Comparison of ENCODE assay signal across 8 cellular contexts in genomic region chr15:91022075-91022831, GRCh38. TPM values are rescaled to one million over a fixed set of nuclear protein-coding genes. Genes with fewer than 3 reads are reported as not detected.
DNase-seq lines count a peak whose midpoint lies in the region; ATAC-seq and TF ChIP-seq lines count a peak whose summit lies in the region.

Gene VPS33B (minus strand): TSS chr15:91022594. CDS start chr15:91022249, 345 bp downstream.

- DNase-seq in NCI-H187 (lab: John Stamatoyannopoulos, UW) (peak; percentile 60 to 76), ascending aorta (ENCODE audit: low spot score in 2 of 2) (peak; percentile 30 to 93), hepatic stellate cell (ENCODE audit: low spot score) (peak; percentile 78), aorta (peak; percentile 90 to 91)

- H3K36me3 ChIP-seq in ascending aorta (peaks cover 0 to 3% of the 10 kb centered on the region in 2 donors), rectal smooth muscle tissue (ENCODE audit: control insufficient read depth, insufficient read depth, low read length) (no peaks in the 10 kb centered on the region), aorta (ENCODE audit: control insufficient read depth in 1 of 2, insufficient read depth in 2 of 2, low read length in 1 of 2) (no peaks in the 10 kb centered on the region)

- H3K9ac ChIP-seq in rectal smooth muscle tissue (ENCODE audit: low read length), result peak within 1 kb of the TSS; percentile 43

- ATAC-seq in HG02885 (IDR thresholded peaks at IDR 0.05; ENCODE audit: poor library complexity, unreplicated experiment) (peak; percentile 74), aorta (ENCODE audit: low FRiP score) (peak; percentile 92)

- H3K4me3 ChIP-seq in GM12875 (ENCODE audit: low read depth, low read length) (peak within 1 kb of the TSS; percentile 94), ascending aorta (peak within 1 kb of the TSS; percentile 95 to 99), rectal smooth muscle tissue (ENCODE audit: low read length) (peak within 1 kb of the TSS; percentile 87), aorta (ENCODE audit: low read length in 2 of 2) (peak within 1 kb of the TSS; percentile 75 to 85)

- TF ChIP-seq CTCF in GM12875 (IDR thresholded peaks at IDR 0.05; ENCODE audit: borderline replicate concordance, insufficient read depth, low read depth, low read length) (no peak), ascending aorta (IDR thresholded peaks at IDR 0.05) (no peak)

- H3K9me3 ChIP-seq in ascending aorta (no peaks in the 10 kb centered on the region), aorta (ENCODE audit: control insufficient read depth, low read length) (no peaks in the 10 kb centered on the region)

- peak within 1 kb of the TSS; percentile 71 to 82 for H3K27ac ChIP-seq in ascending aorta
- H3K27ac ChIP-seq in rectal smooth muscle tissue (ENCODE audit: low read depth, low read length), result peak within 1 kb of the TSS; percentile 55
- no peak within 1 kb of the TSS for H3K27ac ChIP-seq in aorta (ENCODE audit: low read depth in 1 of 2, low read length in 2 of 2)

- intact Hi-C loops in T-helper 2 cell treated with Interferon-gamma antibody and Interleukin-4, amounts not matched to agents 100 ng/mL and 5 ng/mL, for 36 hours (cut with micrococcal nuclease), result loop anchor here (1.0 kb wide), 2 partner anchors 28 to 66 kb away; partner anchors contain the start of gene PRC1
- intact Hi-C loops in ascending aorta (cut with DNase I) (loop anchor here (1.0 to 2.0 kb wide), 2 partner anchors 28 to 67 kb away; partner anchors contain the start of genes PRC1 and RCCD1), aorta (cut with DNase I) (loop anchor here in 1 of 2 donors (10.0 kb wide), 1 partner anchor 67 kb away; the partner anchor contains the start of gene RCCD1)

- WGBS in aorta, 2 donors, result 0% methylated on average over 48 of the region's 48 CpGs

- no peaks in the 10 kb centered on the region for H3K27me3 ChIP-seq in ascending aorta
- no peaks in the 10 kb centered on the region for H3K27me3 ChIP-seq in rectal smooth muscle tissue (ENCODE audit: control insufficient read depth, insufficient read depth, low read length)
- no peaks in the 10 kb centered on the region for H3K27me3 ChIP-seq in aorta (ENCODE audit: control insufficient read depth in 1 of 2, insufficient read depth in 2 of 2, low read length in 1 of 2)

- H3K4me1 ChIP-seq in ascending aorta (peaks cover 0 to 8% of the 10 kb centered on the region in 2 donors), rectal smooth muscle tissue (ENCODE audit: control insufficient read depth, insufficient read depth, low read length) (peaks cover 6% of the 10 kb centered on the region), aorta (ENCODE audit: control insufficient read depth in 1 of 2, insufficient read depth in 2 of 2, low read length in 2 of 2) (no peaks in the 10 kb centered on the region)

RNA-seq across cellular contexts. Expression of gene VPS33B, which starts in this region (rescaled TPM):
- 19.5 and 22.7 TPM in 2 replicates for total RNA-seq in T-helper 2 cell treated with Interferon-gamma antibody and Interleukin-4, amounts not matched to agents 100 ng/mL and 5 ng/mL, for 36 hours
- total RNA-seq in ascending aorta (0.53 TPM), aorta (10 to 100 TPM; 13.4 to 14.3 TPM)
- polyA plus RNA-seq in aorta, result 10 to 100 TPM in 1 of 2 donors, 1 to 10 TPM in 1; 4.8 to 14.8 TPM

Comparison
In these comparisons a context has a peak if more than half of its experiments do, and no peak if none do; other contexts are left out.
1. Peak in DNase-seq, H3K4me3 ChIP-seq and H3K27ac ChIP-seq in ascending aorta; RNA of the gene not detected or under 1 TPM.